16 cellular contexts compared by ENCODE assay signal in genomic region chr5:75059887-75060286, GRCh38. TPM values are rescaled to one million over a fixed set of nuclear protein-coding genes. Genes with fewer than 3 reads are reported as not detected.
DNase-seq lines count a peak whose midpoint lies in the region; ATAC-seq and TF ChIP-seq lines count a peak whose summit lies in the region.
"Had no signal": no experiment of that assay in that cellular context is flagged by ENCODE, and none has a peak within 500 bp of the region (broad histone marks: within the 10 kb centered on the region; RNA-seq: fewer than 3 reads in every experiment).

No MANE protein-coding gene starts in this region.

- peaks cover 11% of the 10 kb centered on the region for H3K4me1 ChIP-seq in BLaER1
- peaks cover 25% of the 10 kb centered on the region for H3K4me1 ChIP-seq in DND-41 (ENCODE audit: insufficient read depth, low read length)
- H3K4me1 ChIP-seq: pancreas had no signal

- TF ChIP-seq CTCF in DND-41 (IDR thresholded peaks at IDR 0.05; ENCODE audit: borderline replicate concordance, extremely low read depth, low read length, poor library complexity, severe bottlenecking): no peak
- TF ChIP-seq CTCF in GM13976 (IDR thresholded peaks at IDR 0.05; ENCODE audit: borderline replicate concordance, control extremely low read depth, extremely low read depth, insufficient read depth, missing control alignments): no peak

- H3K27ac ChIP-seq in BLaER1 (no peak overlapping the region), DND-41 (ENCODE audit: low read length) (no peak overlapping the region), angular gyrus (ENCODE audit: low read depth, low read length) (peak overlapping the region; percentile 53)
- H3K27ac ChIP-seq: pancreas had no signal

- H2AFZ ChIP-seq in DND-41 (ENCODE audit: low read depth, low read length): no peak overlapping the region

- H3K79me2 ChIP-seq in DND-41 (ENCODE audit: insufficient read depth, low read length): no peaks in the 10 kb centered on the region

- in situ Hi-C loops in GM13976 (cut with MboI; ENCODE audit: low sequenced_read_pairs, unreplicated experiment): no loop called here

- DNase-seq in DND-41 (peak; percentile 55), GM13976 (ENCODE audit: low spot score) (no peak), iPS-NIHi7 (ENCODE audit: extremely low spot score) (no peak), sciatic nerve (ENCODE audit: low spot score) (no peak)
- DNase-seq in activated CD4-positive, alpha-beta T cell treated with anti-CD3 and anti-CD28 coated beads for 4 hours: peak; percentile 47 to 51
- DNase-seq: kidney glomerular epithelial cell, NCI-H1417 treated with DMSO at 0.1 percent for 48 hours, NCI-H510A, pancreas, Peyer's patch had no signal

- H3K9me3 ChIP-seq in BLaER1 (no peaks in the 10 kb centered on the region), DND-41 (ENCODE audit: insufficient read depth, low read length, severe bottlenecking) (no peaks in the 10 kb centered on the region)
- H3K9me3 ChIP-seq: pancreas, Peyer's patch had no signal

- intact Hi-C loops in sciatic nerve (cut with DNase I): no loop called here

- H3K36me3 ChIP-seq in BLaER1 (no peaks in the 10 kb centered on the region), DND-41 (ENCODE audit: insufficient read depth, low read length) (no peaks in the 10 kb centered on the region)
- H3K36me3 ChIP-seq: pancreas, Peyer's patch had no signal

- peak; percentile 89 for ATAC-seq in DND-41 (ENCODE audit: insufficient read depth, low read depth)
- no peak for ATAC-seq in HG02973 (IDR thresholded peaks at IDR 0.05; ENCODE audit: unreplicated experiment)
- no peak for ATAC-seq in sciatic nerve
- ATAC-seq: esophagus mucosa; pancreas; stimulated activated memory B cell treated with anti-CD40 and anti-IgM and Interleukin-4, amounts not matched to agents 10 μg/mL and 1 μg/mL and 100 μg/mL, for 72 hours had no signal

- H3K9ac ChIP-seq in BLaER1 (no peak overlapping the region), DND-41 (ENCODE audit: low read depth, low read length) (no peak overlapping the region)

- H3K27me3 ChIP-seq in BLaER1: peaks cover 2% of the 10 kb centered on the region
- peaks cover 10% of the 10 kb centered on the region for H3K27me3 ChIP-seq in DND-41 (ENCODE audit: insufficient read depth, low read length, poor library complexity)
- H3K27me3 ChIP-seq: pancreas, Peyer's patch had no signal

- 0 out of 2 replicates have a peak overlapping the region, but pooled peaks have one; percentile 11 for H3K4me2 ChIP-seq in BLaER1
- no peak overlapping the region for H3K4me2 ChIP-seq in DND-41 (ENCODE audit: insufficient read depth, low read length)

- H3K4me3 ChIP-seq in BLaER1 (no peak overlapping the region), DND-41 (ENCODE audit: low read depth in 1 of 2, low read length in 2 of 2) (no peak overlapping the region)
- H3K4me3 ChIP-seq: pancreas, Peyer's patch had no signal

- no peaks in the 10 kb centered on the region for H4K20me1 ChIP-seq in BLaER1
- no peaks in the 10 kb centered on the region for H4K20me1 ChIP-seq in DND-41 (ENCODE audit: insufficient read depth, low read length)

RNA-seq across cellular contexts. Expression of gene GCNT4, which starts 7.5 kb away (rescaled TPM):
- 1.4 TPM for total RNA-seq in sciatic nerve
- total RNA-seq: B cell had no signal

Comparison
In these comparisons a context has a peak if more than half of its experiments do, and no peak if none do; other contexts are left out.
1. DNase-seq: peak in DND-41 (single experiment) and activated CD4-positive, alpha-beta T cell treated with anti-CD3 and anti-CD28 coated beads for 4 hours (2 of 2); none in GM13976 (single experiment), iPS-NIHi7 (single experiment) and sciatic nerve (single experiment).